In the genomic region with DNA sequence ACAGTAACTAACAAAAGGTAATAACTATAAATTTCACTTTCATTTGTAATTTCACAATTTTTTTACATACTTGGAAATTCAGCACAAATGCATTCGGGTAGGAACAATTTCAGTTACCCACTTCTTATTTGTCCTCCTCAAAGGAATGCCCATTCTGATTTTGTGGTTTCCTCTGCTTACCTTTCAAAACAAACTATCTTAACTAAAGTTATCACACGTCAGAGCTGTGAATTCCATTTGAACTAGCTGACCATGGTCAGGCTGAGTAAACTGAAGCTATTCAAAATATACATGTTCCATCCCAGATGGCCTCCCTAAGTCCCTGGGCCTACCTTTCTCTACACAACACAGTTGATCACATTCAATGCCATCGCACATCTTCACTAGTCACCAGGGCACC, we compare ENCODE assay signal across 17 cellular contexts. TPM values are rescaled to one million over a fixed set of nuclear protein-coding genes. Genes with fewer than 3 reads are reported as not detected.
DNase-seq lines count a peak whose midpoint lies in the region; ATAC-seq and TF ChIP-seq lines count a peak whose summit lies in the region.
"Had no signal": no experiment of that assay in that cellular context is flagged by ENCODE, and none has a peak within 500 bp of the region (broad histone marks: within the 10 kb centered on the region; RNA-seq: fewer than 3 reads in every experiment).

No MANE protein-coding gene starts in this region.

- POLR2A ChIA-PET in OCI-LY7 (lab: Charles Lee): no interaction called here

- H3K27ac ChIP-seq in DOHH2 (ENCODE audit: low read depth, low read length) (peak overlapping the region; percentile 98), OCI-LY7 (ENCODE audit: low read depth, low read length, poor library complexity, severe bottlenecking) (peak overlapping the region; percentile 19)
- H3K27ac ChIP-seq: HL-60 had no signal

- H3K27me3 ChIP-seq in DOHH2 (ENCODE audit: control insufficient read depth, low read length): no peaks in the 10 kb centered on the region

- CTCF ChIA-PET in OCI-LY7 (lab: Charles Lee; ENCODE audit: unreplicated experiment): no interaction called here

- no peak overlapping the region for H2AFZ ChIP-seq in OCI-LY7 (ENCODE audit: low read length)

- H3F3A ChIP-seq in DOHH2 (ENCODE audit: control insufficient read depth, insufficient read depth): peaks cover 18% of the 10 kb centered on the region

- BruUV-seq in OCI-LY7 (replicated peaks; lab: Mats Ljungman, UMichigan): no TSS peak

- peaks cover 22% of the 10 kb centered on the region for H3K36me3 ChIP-seq in DOHH2 (ENCODE audit: control insufficient read depth, low read length)
- peaks cover 11% of the 10 kb centered on the region for H3K36me3 ChIP-seq in OCI-LY7 (ENCODE audit: insufficient read depth, low read length)

- TF ChIP-seq CTCF in DOHH2 (IDR thresholded peaks at IDR 0.05; ENCODE audit: low read depth, low read length, poor library complexity, severe bottlenecking) (no peak), OCI-LY7 (conservative IDR thresholded peaks at IDR 0.05; ENCODE audit: low read length) (no peak)

- no peaks in the 10 kb centered on the region for H4K20me1 ChIP-seq in DOHH2 (ENCODE audit: control insufficient read depth, insufficient read depth, low read depth, low read length)
- no peaks in the 10 kb centered on the region for H4K20me1 ChIP-seq in OCI-LY7 (ENCODE audit: insufficient read depth, low read length)

- H3K9me2 ChIP-seq in DOHH2 (replicated peaks; ENCODE audit: control insufficient read depth, low read length): no peaks in the 10 kb centered on the region
- no peaks in the 10 kb centered on the region for H3K9me2 ChIP-seq in OCI-LY7 (ENCODE audit: insufficient read depth, low read length)

- DNase-seq in OCI-LY7 (ENCODE audit: low spot score) (no peak), iris pigment epithelial cell (ENCODE audit: low read depth) (peak; percentile 63), Ammon's horn (ENCODE audit: low spot score) (no peak)
- DNase-seq: AML-193; C1 segment of cervical spinal cord; CD4-positive, alpha-beta T cell; COR-L47; DMS153; DMS79 treated with DMSO at 0.1 percent for 48 hours; GDM1; HCEC 1CT had no signal

- H3K9me3 ChIP-seq in DOHH2 (ENCODE audit: control insufficient read depth, insufficient read depth, low read length) (no peaks in the 10 kb centered on the region), OCI-LY7 (ENCODE audit: low read length) (no peaks in the 10 kb centered on the region)

- intact Hi-C loops in OCI-LY7 (cut with micrococcal nuclease; ENCODE audit: unreplicated experiment): no loop called here

- ATAC-seq in HG03571 (IDR thresholded peaks at IDR 0.05; ENCODE audit: unreplicated experiment): no peak
- ATAC-seq in GM19324 (IDR thresholded peaks at IDR 0.05; ENCODE audit: low FRiP score, unreplicated experiment): no peak

- H3K4me1 ChIP-seq in DOHH2 (ENCODE audit: control insufficient read depth, low read length) (peaks cover 75% of the 10 kb centered on the region), OCI-LY7 (ENCODE audit: insufficient read depth, low read length, poor library complexity, severe bottlenecking) (peaks cover 46% of the 10 kb centered on the region)

- H3K79me2 ChIP-seq in DOHH2 (ENCODE audit: control insufficient read depth, low read length) (peaks cover 71% of the 10 kb centered on the region), OCI-LY7 (ENCODE audit: insufficient read depth, low read depth, low read length) (no peaks in the 10 kb centered on the region; the same call in 1 of the 2 replicates)

- H3K4me2 ChIP-seq in DOHH2 (ENCODE audit: low read length) (peak overlapping the region; percentile 36), OCI-LY7 (ENCODE audit: low read length) (no peak overlapping the region)

- peak overlapping the region; percentile 30 for H3K4me3 ChIP-seq in DOHH2 (ENCODE audit: low read length)
- H3K4me3 ChIP-seq in OCI-LY7 (ENCODE audit: low read depth, low read length, poor library complexity, severe bottlenecking): no peak overlapping the region

RNA-seq across cellular contexts. Expression of a gene that starts 4.5 kb away (rescaled TPM):
- total RNA-seq in OCI-LY7 (2014; rRNA removed; shearing (Covaris generic)): 15.9 and 17.0 TPM in 2 replicates
- 21.3 and 25.2 TPM in 2 replicates for total RNA-seq in OCI-LY7 (2022)

RNA-seq across cellular contexts. Expression of a gene that starts 11.4 kb away (rescaled TPM):
- 16.0 and 19.7 TPM in 2 replicates for total RNA-seq in OCI-LY7 (2014; rRNA removed; shearing (Covaris generic))
- 20.0 and 22.9 TPM in 2 replicates for total RNA-seq in OCI-LY7 (2022)

RNA-seq across cellular contexts. Expression of a gene that starts 58.1 kb away (rescaled TPM):
- not detected in 2 replicates for total RNA-seq in OCI-LY7 (2014; rRNA removed; shearing (Covaris generic))
- total RNA-seq in OCI-LY7 (2022): not detected in 2 replicates
- total RNA-seq: A673; CD4-positive, alpha-beta T cell; H4 had no signal
